1 cellular context compared by ENCODE assay signal in the genomic region with DNA sequence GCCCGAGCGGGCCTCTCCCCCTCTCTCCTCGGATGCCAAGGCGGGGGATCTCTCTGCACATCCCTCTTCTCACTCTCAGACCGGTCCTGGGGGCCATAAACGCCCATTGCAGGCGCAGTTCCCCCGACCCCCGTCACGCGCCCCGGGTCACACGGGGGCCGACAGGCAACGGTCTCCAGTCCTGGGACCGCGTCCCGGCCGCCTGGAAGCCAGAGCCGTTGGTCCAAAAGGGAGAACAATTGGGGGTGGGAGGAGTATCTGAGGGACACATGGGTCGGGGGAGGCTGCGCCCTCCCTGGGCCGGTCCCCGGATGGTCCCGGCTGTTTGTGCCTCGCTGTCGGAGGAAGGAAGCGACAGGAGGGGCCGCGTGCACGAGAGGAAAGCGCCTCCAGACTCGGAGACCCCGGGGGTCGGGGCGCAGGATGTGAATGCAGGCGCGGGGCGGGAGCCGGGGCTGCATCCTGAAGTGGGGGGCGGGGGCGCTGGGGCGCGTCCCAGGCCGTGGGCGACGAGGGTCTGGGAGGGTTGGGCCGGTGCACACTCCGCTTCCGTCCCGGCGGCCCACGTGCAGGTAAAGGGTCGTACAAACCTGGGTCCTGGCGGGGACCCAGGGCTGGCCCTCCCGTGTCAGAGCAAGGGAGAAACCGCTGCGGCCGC.
TF ChIP-seq lines count a peak whose summit lies in the region.

No MANE protein-coding gene starts in this region.

TF ChIP-seq in IMR-90, 13 proteins besides CTCF, POLR2A, EP300 and RAD21 (continued from another document):
- TF ChIP-seq, protein P1, sequence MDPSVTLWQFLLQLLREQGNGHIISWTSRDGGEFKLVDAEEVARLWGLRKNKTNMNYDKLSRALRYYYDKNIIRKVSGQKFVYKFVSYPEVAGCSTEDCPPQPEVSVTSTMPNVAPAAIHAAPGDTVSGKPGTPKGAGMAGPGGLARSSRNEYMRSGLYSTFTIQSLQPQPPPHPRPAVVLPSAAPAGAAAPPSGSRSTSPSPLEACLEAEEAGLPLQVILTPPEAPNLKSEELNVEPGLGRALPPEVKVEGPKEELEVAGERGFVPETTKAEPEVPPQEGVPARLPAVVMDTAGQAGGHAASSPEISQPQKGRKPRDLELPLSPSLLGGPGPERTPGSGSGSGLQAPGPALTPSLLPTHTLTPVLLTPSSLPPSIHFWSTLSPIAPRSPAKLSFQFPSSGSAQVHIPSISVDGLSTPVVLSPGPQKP (IDR thresholded peaks at IDR 0.05; ENCODE audit: borderline replicate concordance, low read depth, low read length), result no peak
- TF ChIP-seq, protein P2, sequence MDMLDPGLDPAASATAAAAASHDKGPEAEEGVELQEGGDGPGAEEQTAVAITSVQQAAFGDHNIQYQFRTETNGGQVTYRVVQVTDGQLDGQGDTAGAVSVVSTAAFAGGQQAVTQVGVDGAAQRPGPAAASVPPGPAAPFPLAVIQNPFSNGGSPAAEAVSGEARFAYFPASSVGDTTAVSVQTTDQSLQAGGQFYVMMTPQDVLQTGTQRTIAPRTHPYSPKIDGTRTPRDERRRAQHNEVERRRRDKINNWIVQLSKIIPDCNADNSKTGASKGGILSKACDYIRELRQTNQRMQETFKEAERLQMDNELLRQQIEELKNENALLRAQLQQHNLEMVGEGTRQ (IDR thresholded peaks at IDR 0.05; ENCODE audit: low read depth, low read length), result no peak
- TF ChIP-seq NFE2L2 (IDR thresholded peaks at IDR 0.05; ENCODE audit: low read depth, low read length), result no peak
- no peak for TF ChIP-seq MAZ (IDR thresholded peaks at IDR 0.05; ENCODE audit: borderline replicate concordance, low read depth, low read length)
- TF ChIP-seq SMC3 (IDR thresholded peaks at IDR 0.05; ENCODE audit: low read depth, low read length), result no peak
- TF ChIP-seq FOS (IDR thresholded peaks at IDR 0.05; ENCODE audit: low read depth, low read length), result no peak
- TF ChIP-seq CEBPB (IDR thresholded peaks at IDR 0.05; ENCODE audit: low read depth, low read length), result no peak
- TF ChIP-seq RFX5 (IDR thresholded peaks at IDR 0.05; ENCODE audit: low read depth, low read length), result no peak
- no peak for TF ChIP-seq BHLHE40 (IDR thresholded peaks at IDR 0.05; ENCODE audit: low read depth, low read length)
- TF ChIP-seq MXI1 (IDR thresholded peaks at IDR 0.05; ENCODE audit: borderline replicate concordance, low read depth, low read length), result no peak
